8 cellular contexts compared by ENCODE assay signal in the genomic region with DNA sequence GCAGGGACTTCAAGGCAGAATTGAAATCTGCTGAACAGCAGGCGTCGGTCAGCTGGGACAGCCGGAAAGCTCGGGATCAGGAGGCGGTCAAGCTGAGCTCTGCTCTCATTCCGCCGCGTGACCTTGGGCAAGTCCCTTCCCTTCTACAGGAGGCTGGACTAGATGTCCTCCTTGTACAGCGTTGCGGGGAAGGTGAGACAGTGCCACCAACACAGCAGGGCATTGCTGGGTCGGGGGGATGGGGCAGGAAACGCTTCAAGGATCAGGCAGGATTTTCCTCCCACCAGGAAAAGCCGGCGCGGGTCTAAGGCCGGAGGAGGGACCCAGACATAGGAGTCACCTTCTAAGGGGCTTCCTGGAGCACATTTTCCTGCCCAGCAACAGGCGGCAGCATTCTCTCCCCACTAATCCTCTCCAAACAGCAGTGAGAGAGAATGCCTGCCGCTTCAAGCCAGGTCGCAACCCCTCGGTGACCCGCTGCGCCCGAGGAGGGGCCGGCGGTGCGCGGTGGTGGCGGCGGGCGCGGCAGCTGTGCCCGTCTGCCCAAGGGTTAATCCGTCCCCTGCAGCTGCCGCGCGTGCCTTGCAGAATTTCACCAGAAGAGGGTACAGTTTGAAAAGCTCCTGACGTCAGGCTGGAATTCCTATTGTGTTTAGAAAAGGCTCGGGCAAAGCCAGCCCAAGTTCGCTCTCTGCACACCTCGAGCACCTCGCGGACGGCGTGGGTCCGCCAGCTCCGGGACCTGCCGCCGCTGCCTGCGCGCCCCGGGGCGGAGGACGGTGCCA. TPM values are rescaled to one million over a fixed set of nuclear protein-coding genes. Genes with fewer than 3 reads are reported as not detected.
DNase-seq lines count a peak whose midpoint lies in the region; ATAC-seq and TF ChIP-seq lines count a peak whose summit lies in the region.

A gene with protein sequence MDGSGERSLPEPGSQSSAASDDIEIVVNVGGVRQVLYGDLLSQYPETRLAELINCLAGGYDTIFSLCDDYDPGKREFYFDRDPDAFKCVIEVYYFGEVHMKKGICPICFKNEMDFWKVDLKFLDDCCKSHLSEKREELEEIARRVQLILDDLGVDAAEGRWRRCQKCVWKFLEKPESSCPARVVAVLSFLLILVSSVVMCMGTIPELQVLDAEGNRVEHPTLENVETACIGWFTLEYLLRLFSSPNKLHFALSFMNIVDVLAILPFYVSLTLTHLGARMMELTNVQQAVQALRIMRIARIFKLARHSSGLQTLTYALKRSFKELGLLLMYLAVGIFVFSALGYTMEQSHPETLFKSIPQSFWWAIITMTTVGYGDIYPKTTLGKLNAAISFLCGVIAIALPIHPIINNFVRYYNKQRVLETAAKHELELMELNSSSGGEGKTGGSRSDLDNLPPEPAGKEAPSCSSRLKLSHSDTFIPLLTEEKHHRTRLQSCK (plus strand): TSS at position 644 of the 785 bp plus-strand sequence. CDS start 493 bp downstream, outside the sequence.

- H3K9me3 Mint-ChIP-seq in stimulated activated naive B cell treated with anti-CD40 and anti-IgM and Interleukin-4, amounts not matched to agents 10 μg/mL and 1 μg/mL and 100 μg/mL, for 72 hours, result no peaks in the 10 kb centered on the region

- H3K4me3 Mint-ChIP-seq in stimulated activated naive B cell treated with anti-CD40 and anti-IgM and Interleukin-4, amounts not matched to agents 10 μg/mL and 1 μg/mL and 100 μg/mL, for 72 hours, result peak within 1 kb of the TSS; percentile 0 to 23

- DNase-seq in EH (ENCODE audit: low read depth) (peak; percentile 75), NCI-H2029 (lab: John Stamatoyannopoulos, UW) (peak; percentile 52), astrocyte of the cerebellum (ENCODE audit: low read depth) (peak; percentile 35), tibial nerve (ENCODE audit: low spot score in 2 of 2) (no peak)
- DNase-seq in stimulated activated naive B cell treated with anti-CD40 and anti-IgM and Interleukin-4, amounts not matched to agents 10 μg/mL and 1 μg/mL and 100 μg/mL, for 72 hours, result no peak

- H3K4me3 ChIP-seq in astrocyte of the cerebellum (ENCODE audit: low read depth, low read length) (peak within 1 kb of the TSS; percentile 32), iPS-11a (ENCODE audit: low read depth, low read length) (peak within 1 kb of the TSS; percentile 50), tibial nerve (peak within 1 kb of the TSS in 2 of 4 donors; percentile 18 to 44)

- no peak within 1 kb of the TSS for H3K27ac Mint-ChIP-seq in stimulated activated naive B cell treated with anti-CD40 and anti-IgM and Interleukin-4, amounts not matched to agents 10 μg/mL and 1 μg/mL and 100 μg/mL, for 72 hours

- in situ Hi-C loops in astrocyte of the cerebellum (cut with HindIII; ENCODE audit: low sequenced_read_pairs), result no loop called here

- no peaks in the 10 kb centered on the region for H3K9me3 ChIP-seq in tibial nerve

- 14 to 17% methylated on average over 32 to 35 of the region's 53 CpGs for WGBS in tibial nerve, 2 donors

- H3K36me3 ChIP-seq in tibial nerve, result no peaks in the 10 kb centered on the region

- H3K27me3 Mint-ChIP-seq in stimulated activated naive B cell treated with anti-CD40 and anti-IgM and Interleukin-4, amounts not matched to agents 10 μg/mL and 1 μg/mL and 100 μg/mL, for 72 hours, result peaks cover 55 to 61% of the 10 kb centered on the region in 2 donors

- H3K4me1 ChIP-seq in tibial nerve, result peaks cover 0 to 11% (median 0%) of the 10 kb centered on the region in 4 donors

- H3K27me3 ChIP-seq in tibial nerve, result peaks cover 0 to 46% of the 10 kb centered on the region in 2 donors

- H3K4me1 Mint-ChIP-seq in stimulated activated naive B cell treated with anti-CD40 and anti-IgM and Interleukin-4, amounts not matched to agents 10 μg/mL and 1 μg/mL and 100 μg/mL, for 72 hours, result peaks cover 0 to 9% of the 10 kb centered on the region in 2 donors

- TF ChIP-seq CTCF in astrocyte of the cerebellum (IDR thresholded peaks at IDR 0.05; ENCODE audit: low read depth, low read length, missing control alignments), result peak; percentile 48
- peak in 2 of 5 experiments; percentile 20 to 32 for TF ChIP-seq CTCF in tibial nerve (IDR thresholded peaks at IDR 0.05)

- TF ChIP-seq EP300 in tibial nerve (IDR thresholded peaks at IDR 0.05), result no peak

- no peak within 1 kb of the TSS for H3K27ac ChIP-seq in tibial nerve

- TF ChIP-seq POLR2A in tibial nerve (IDR thresholded peaks at IDR 0.05), result no peak

- ATAC-seq in stimulated activated naive B cell treated with anti-CD40 and anti-IgM and Interleukin-4, amounts not matched to agents 10 μg/mL and 1 μg/mL and 100 μg/mL, for 72 hours (replicated peaks), result no peak
- ATAC-seq in GM21367 (IDR thresholded peaks at IDR 0.05; ENCODE audit: unreplicated experiment) (no peak), GM21737 (IDR thresholded peaks at IDR 0.05; ENCODE audit: unreplicated experiment) (no peak)

- H3K36me3 Mint-ChIP-seq in stimulated activated naive B cell treated with anti-CD40 and anti-IgM and Interleukin-4, amounts not matched to agents 10 μg/mL and 1 μg/mL and 100 μg/mL, for 72 hours, result peaks cover 0 to 4% of the 10 kb centered on the region in 2 donors

RNA-seq across cellular contexts. Expression of the gene that starts here (rescaled TPM):
- under 1 TPM in 2 of 4 donors, not detected in 2; 0.22 to 0.42 TPM for total RNA-seq in tibial nerve

Comparison
In these comparisons a context has a peak if more than half of its experiments do, and no peak if none do; other contexts are left out.
1. DNase-seq: peak in EH (single experiment), NCI-H2029 (single experiment) and astrocyte of the cerebellum (single experiment); none in stimulated activated naive B cell treated with anti-CD40 and anti-IgM and Interleukin-4, amounts not matched to agents 10 μg/mL and 1 μg/mL and 100 μg/mL, for 72 hours (single experiment) and tibial nerve (0 of 2).